19 cellular contexts compared by ENCODE assay signal in the genomic region with DNA sequence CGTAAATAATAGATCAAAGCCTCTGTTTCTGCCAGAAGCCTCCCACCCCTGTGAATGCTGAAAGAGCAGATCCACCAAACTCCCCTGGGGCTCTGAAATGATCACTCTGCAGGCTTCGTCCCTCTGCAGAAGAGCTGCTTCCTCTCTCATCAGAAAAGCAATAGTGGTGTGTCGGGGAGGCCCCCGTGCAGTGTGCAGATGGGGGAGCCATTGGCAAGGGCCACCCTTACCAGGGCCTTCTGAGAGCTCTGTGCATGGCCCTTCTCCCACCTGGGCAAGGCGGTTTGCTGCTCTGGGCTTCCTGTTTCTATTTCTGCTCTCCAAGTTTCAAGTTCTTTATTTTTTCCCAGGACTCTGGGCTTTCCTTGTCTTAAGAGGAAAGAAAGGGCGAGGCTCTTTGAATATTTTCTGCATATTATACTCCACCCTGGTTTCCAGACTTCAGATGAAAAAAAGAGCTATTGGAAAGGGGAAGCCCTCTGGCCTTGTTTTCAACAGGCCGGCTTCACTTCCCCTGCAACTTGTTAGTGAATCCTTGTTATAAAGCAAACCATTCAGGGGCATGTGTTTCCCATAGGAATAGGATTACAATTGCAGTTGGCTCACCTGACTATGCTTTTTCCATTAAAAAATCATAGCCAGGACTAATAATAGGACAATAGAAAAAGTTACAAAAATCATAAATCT.
A peak's percentile ranks its signal among the peaks of the same experiment; 100 is the strongest.
DNase-seq lines count a peak whose midpoint lies in the region; ATAC-seq and TF ChIP-seq lines count a peak whose summit lies in the region.
"Had no signal": no experiment of that assay in that cellular context is flagged by ENCODE, and none has a peak within 500 bp of the region (broad histone marks: within the 10 kb centered on the region; RNA-seq: fewer than 3 reads in every experiment).

No MANE protein-coding gene starts in this region.

- H3K9me3 ChIP-seq in H9 (ENCODE audit: control insufficient read depth, low read depth, low read length) (no peaks in the 10 kb centered on the region), left lung (no peaks in the 10 kb centered on the region)

- peak overlapping the region in 1 of 3 experiments; percentile 36; a peak in 3 of 7 replicates for H3K27ac Mint-ChIP-seq in H9
- no peak overlapping the region for H3K27ac Mint-ChIP-seq in stimulated activated memory B cell treated with anti-CD40 and anti-IgM and Interleukin-4, amounts not matched to agents 10 μg/mL and 1 μg/mL and 100 μg/mL, for 72 hours
- H3K27ac Mint-ChIP-seq: activated T-helper 1 cell treated with anti-CD3 and anti-CD28 coated beads, Interleukin-12 subunit alpha, Interleukin-12 subunit beta, Interleukin-2, Interleukin-4 antibody, amounts not matched to agents 30 ng/mL and 10 ng/mL and 1 ng/mL, durations not matched to agents 14 hours and 24 hours and 36 hours; IgD-negative memory B cell had no signal

- no peak for DNase-seq in H9
- DNase-seq in NOMO-1 treated with dmso at 0.1 percent for 144 hours (lab: John Stamatoyannopoulos, UW; ENCODE audit: unreplicated experiment) = peak; percentile 5
- DNase-seq in left lung = no peak
- DNase-seq in SHP77 treated with DMSO at 0.1 percent for 48 hours (lab: John Stamatoyannopoulos, UW) = no peak
- no peak for DNase-seq in anterior cingulate cortex (lab: John Stamatoyannopoulos, UW)
- DNase-seq: activated CD4-positive, CD25-positive, alpha-beta regulatory T cell; activated CD8-positive, alpha-beta memory T cell treated with anti-CD3 and anti-CD28 coated beads for 24 hours; AML-193; effector CD4-positive, alpha-beta T cell; GF-D8; NCI-H2227 treated with DMSO at 0.1 percent for 48 hours; SIG-M5; stimulated activated CD4-positive, alpha-beta T cell treated with anti-CD3 and anti-CD28 coated beads, Interleukin-2, amount 100 ng/mL, for 48 hours; T-helper 2 cell had no signal

- H3K27me3 ChIP-seq in H9 (ENCODE audit: insufficient read depth, low read length) (no peaks in the 10 kb centered on the region), left lung (no peaks in the 10 kb centered on the region)
- H3K27me3 ChIP-seq: cardiac muscle cell had no signal

- no peak overlapping the region for H2BK120ac ChIP-seq in H9 (ENCODE audit: low read depth, low read length, poor library complexity, severe bottlenecking)

- H3K27me3 Mint-ChIP-seq in H9 (ENCODE audit: low read depth) = peaks cover 10% of the 10 kb centered on the region
- H3K27me3 Mint-ChIP-seq in stimulated activated memory B cell treated with anti-CD40 and anti-IgM and Interleukin-4, amounts not matched to agents 10 μg/mL and 1 μg/mL and 100 μg/mL, for 72 hours = peaks cover 50% of the 10 kb centered on the region

- TF ChIP-seq CTCF in H9 (conservative IDR thresholded peaks at IDR 0.05) (no peak), left lung (IDR thresholded peaks at IDR 0.05) (no peak)

- no peaks in the 10 kb centered on the region for H3K79me1 ChIP-seq in H9 (ENCODE audit: insufficient read depth, low read depth, low read length, poor library complexity, severe bottlenecking)

- H3K4me3 Mint-ChIP-seq in H9 = no peak overlapping the region
- H3K4me3 Mint-ChIP-seq in stimulated activated memory B cell treated with anti-CD40 and anti-IgM and Interleukin-4, amounts not matched to agents 10 μg/mL and 1 μg/mL and 100 μg/mL, for 72 hours = no peak overlapping the region
- H3K4me3 Mint-ChIP-seq: activated T-helper 1 cell treated with anti-CD3 and anti-CD28 coated beads, Interleukin-12 subunit alpha, Interleukin-12 subunit beta, Interleukin-2, Interleukin-4 antibody, amounts not matched to agents 30 ng/mL and 10 ng/mL and 1 ng/mL, durations not matched to agents 14 hours and 24 hours and 36 hours; IgD-negative memory B cell had no signal

- H3K9me3 Mint-ChIP-seq in H9 = peaks cover 0 to 2% of the 10 kb centered on the region in 2 experiments; a peak in 3 of 5 replicates
- peaks cover 4% of the 10 kb centered on the region for H3K9me3 Mint-ChIP-seq in stimulated activated memory B cell treated with anti-CD40 and anti-IgM and Interleukin-4, amounts not matched to agents 10 μg/mL and 1 μg/mL and 100 μg/mL, for 72 hours
- H3K9me3 Mint-ChIP-seq: activated T-helper 1 cell treated with anti-CD3 and anti-CD28 coated beads, Interleukin-12 subunit alpha, Interleukin-12 subunit beta, Interleukin-2, Interleukin-4 antibody, amounts not matched to agents 30 ng/mL and 10 ng/mL and 1 ng/mL, durations not matched to agents 14 hours and 24 hours and 36 hours; IgD-negative memory B cell had no signal

- no peak overlapping the region for H2BK12ac ChIP-seq in H9 (ENCODE audit: insufficient read length, low read depth, low read length)

- H2BK20ac ChIP-seq in H9 (ENCODE audit: low read depth, low read length, poor library complexity, severe bottlenecking) = no peak overlapping the region

- no peak overlapping the region for H4K5ac ChIP-seq in H9 (ENCODE audit: insufficient read length, low read depth, low read length)

- peak; percentile 41 for ATAC-seq in left lung
- peak; percentile 74 for ATAC-seq in stimulated activated memory B cell treated with anti-CD40 and anti-IgM and Interleukin-4, amounts not matched to agents 10 μg/mL and 1 μg/mL and 100 μg/mL, for 72 hours
- no peak for ATAC-seq in GM18868 (IDR thresholded peaks at IDR 0.05; ENCODE audit: unreplicated experiment)

- no peak overlapping the region for H4K91ac ChIP-seq in H9 (ENCODE audit: insufficient read length, low read depth, low read length)

- no peak overlapping the region for H3K56ac ChIP-seq in H9 (ENCODE audit: insufficient read length, low read depth, low read length)

- H3K27ac ChIP-seq in H9 (ENCODE audit: insufficient read length, low read depth, low read length) (no peak overlapping the region), left lung (peak overlapping the region in 1 of 2 donors; percentile 19)
- H3K27ac ChIP-seq: cardiac muscle cell had no signal

- H3K4me1 Mint-ChIP-seq in H9 = peaks cover 57 to 63% of the 10 kb centered on the region in 2 experiments
- H3K4me1 Mint-ChIP-seq in stimulated activated memory B cell treated with anti-CD40 and anti-IgM and Interleukin-4, amounts not matched to agents 10 μg/mL and 1 μg/mL and 100 μg/mL, for 72 hours = peaks cover 8% of the 10 kb centered on the region

- no peak overlapping the region for H3K18ac ChIP-seq in H9 (ENCODE audit: insufficient read length, low read depth, low read length)

- no peak overlapping the region for H2BK15ac ChIP-seq in H9 (ENCODE audit: low read depth, low read length)

- H3K4ac ChIP-seq in H9 (ENCODE audit: low read depth, low read length) = no peak overlapping the region

- no peaks in the 10 kb centered on the region for H3K23me2 ChIP-seq in H9 (ENCODE audit: insufficient read length, low read depth, low read length, poor library complexity, severe bottlenecking)

- no peaks in the 10 kb centered on the region for H3K79me2 ChIP-seq in H9 (ENCODE audit: insufficient read depth, low read length)

- H2BK5ac ChIP-seq in H9 (ENCODE audit: insufficient read length, low read length) = no peak overlapping the region

- no peak overlapping the region for H3K4me2 ChIP-seq in H9 (ENCODE audit: insufficient read depth, insufficient read length, low read length)

- intact Hi-C loops in left lung (cut with DNase I) = loop anchor here in 1 of 2 donors (5.0 kb wide), 1 partner anchor 422 kb away; no protein-coding TSS in a partner anchor

- H3K4me3 ChIP-seq in left lung = no peak overlapping the region
- H3K4me3 ChIP-seq: cardiac muscle cell had no signal

- no peak overlapping the region for H4K8ac ChIP-seq in H9 (replicated peaks; ENCODE audit: insufficient read length, low read depth, low read length)

- no peak overlapping the region for H2AK5ac ChIP-seq in H9 (ENCODE audit: insufficient read length, low read length)

- no peaks in the 10 kb centered on the region for H3K36me3 ChIP-seq in left lung
- H3K36me3 ChIP-seq: cardiac muscle cell had no signal

- peak overlapping the region; percentile 31; the same call in 1 of the 2 replicates for H3K14ac ChIP-seq in H9 (ENCODE audit: insufficient read depth, low read length)

- H4K20me1 ChIP-seq in H9 (ENCODE audit: control insufficient read depth, insufficient read depth, insufficient read length) = no peaks in the 10 kb centered on the region

- H3K9ac ChIP-seq in H9 (ENCODE audit: extremely low read depth, insufficient read length, low read length) = no peak overlapping the region

- no peak overlapping the region for H3T11ph ChIP-seq in H9 (ENCODE audit: low read length)

- H3K23ac ChIP-seq in H9 (ENCODE audit: insufficient read length, low read depth, low read length) = no peak overlapping the region

- no CpG with 5 or more reads among the region's 7 CpGs for WGBS in H9 (ENCODE audit: extremely low coverage, insufficient read length, low lambda C conversion rate)

- no peaks in the 10 kb centered on the region; a peak in 1 of 7 replicates for H3K36me3 Mint-ChIP-seq in H9 (ENCODE audit: insufficient read depth in 1 of 3, low read depth in 3 of 3)
- H3K36me3 Mint-ChIP-seq in stimulated activated memory B cell treated with anti-CD40 and anti-IgM and Interleukin-4, amounts not matched to agents 10 μg/mL and 1 μg/mL and 100 μg/mL, for 72 hours = no peaks in the 10 kb centered on the region
- H3K36me3 Mint-ChIP-seq: IgD-negative memory B cell had no signal

- H2AFZ ChIP-seq in H9 (ENCODE audit: low read length) = no peak overlapping the region

- H3K4me1 ChIP-seq in H9 (ENCODE audit: insufficient read depth, low read length) (peaks cover 2% of the 10 kb centered on the region; the same call in 1 of the 2 replicates), left lung (peaks cover 0 to 6% of the 10 kb centered on the region in 2 donors)
